Comparison of ENCODE assay signal across 1 cellular context in the genomic region with DNA sequence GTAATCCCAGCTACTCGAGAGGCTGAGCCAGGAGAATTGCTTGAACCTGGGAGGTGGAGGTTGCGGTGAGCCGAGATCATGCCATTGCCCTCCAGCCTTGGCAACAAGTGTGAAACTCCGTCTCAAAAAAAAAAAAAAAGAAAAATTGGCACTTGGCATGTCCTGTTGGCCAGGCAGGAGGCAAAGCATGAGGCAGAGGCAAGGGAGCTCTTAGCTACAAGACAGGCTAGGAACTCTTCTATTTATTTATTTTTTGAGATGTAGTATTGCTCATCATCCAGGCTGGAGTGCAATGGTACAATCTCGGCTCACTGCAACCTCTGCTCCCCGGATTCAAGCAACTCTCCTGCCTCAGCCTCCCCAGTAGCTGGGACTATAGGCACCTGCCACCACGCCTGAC. TPM values are rescaled to one million over a fixed set of nuclear protein-coding genes. Genes with fewer than 3 reads are reported as not detected.
"Had no signal": no experiment of that assay in that cellular context is flagged by ENCODE, and none has a peak within 500 bp of the region (broad histone marks: within the 10 kb centered on the region; RNA-seq: fewer than 3 reads in every experiment).

No MANE protein-coding gene starts in this region.

RNA-seq across cellular contexts. Expression of gene LGALS1, which starts 18.7 kb away (rescaled TPM):
- polyA plus RNA-seq: neural cell had no signal
